In the genomic region with DNA sequence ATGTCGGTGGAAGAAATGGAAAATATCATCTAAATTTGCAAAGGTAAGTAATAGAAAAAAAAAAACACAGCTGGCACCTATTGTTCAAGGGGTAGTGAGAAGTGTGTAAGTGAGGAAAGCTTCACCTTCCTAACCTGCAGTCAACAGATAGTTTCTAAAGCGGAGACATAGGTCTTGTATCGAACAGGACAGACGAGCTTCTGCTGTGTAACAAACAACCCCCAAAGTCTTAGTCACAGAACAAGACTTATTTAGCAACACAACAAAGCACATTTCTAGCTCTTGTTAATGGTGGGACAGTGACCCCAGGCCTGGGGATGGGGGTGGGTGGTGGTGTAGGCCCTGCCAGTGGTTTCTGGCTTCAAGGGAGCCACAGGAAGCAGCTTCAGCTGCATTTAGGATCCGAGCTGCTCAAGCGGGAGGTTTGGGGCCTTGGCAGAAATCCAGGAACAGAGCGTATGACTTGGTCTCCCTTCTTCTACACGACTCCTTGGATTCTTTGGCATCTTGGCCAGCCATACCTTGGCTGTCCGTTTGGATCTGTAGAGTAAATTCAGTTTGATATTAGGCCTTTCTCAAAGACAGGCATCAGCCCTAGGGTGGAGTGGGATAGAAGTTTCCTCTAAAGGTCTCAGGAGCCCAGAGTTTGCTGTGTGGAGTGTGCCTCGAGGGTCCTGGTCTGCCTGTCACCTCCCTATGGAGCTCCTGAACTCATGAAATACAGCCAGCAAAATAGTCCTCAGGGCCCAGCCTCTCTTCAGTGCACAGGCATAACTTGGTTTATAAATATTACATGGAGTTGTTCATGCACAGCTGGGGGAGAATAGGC, we compare ENCODE assay signal across 30 cellular contexts. TPM values are rescaled to one million over a fixed set of nuclear protein-coding genes. Genes with fewer than 3 reads are reported as not detected.
A peak's percentile ranks its signal among the peaks of the same experiment; 100 is the strongest.
DNase-seq lines count a peak whose midpoint lies in the region; ATAC-seq and TF ChIP-seq lines count a peak whose summit lies in the region.
"Had no signal": no experiment of that assay in that cellular context is flagged by ENCODE, and none has a peak within 500 bp of the region (broad histone marks: within the 10 kb centered on the region; RNA-seq: fewer than 3 reads in every experiment).

No MANE protein-coding gene starts in this region.

- no peaks in the 10 kb centered on the region for H3K36me3 ChIP-seq in esophagus muscularis mucosa
- H3K36me3 ChIP-seq: BE2C, SJCRH30 had no signal

- no peak for TF ChIP-seq POLR2A in esophagus muscularis mucosa (IDR thresholded peaks at IDR 0.05; ENCODE audit: low read depth)

- H3K4me3 ChIP-seq in esophagus muscularis mucosa, result no peak overlapping the region
- H3K4me3 ChIP-seq: PC-9, SJCRH30 had no signal

- TF ChIP-seq EP300 in esophagus muscularis mucosa (IDR thresholded peaks at IDR 0.05), result no peak

- no peak for TF ChIP-seq CTCF in esophagus muscularis mucosa (IDR thresholded peaks at IDR 0.05)

- no peak for ATAC-seq in HG03095 (IDR thresholded peaks at IDR 0.05; ENCODE audit: unreplicated experiment)
- ATAC-seq in SK-N-SH treated with all-trans-retinoic acid at 6 μM for 48 hours, result no peak
- ATAC-seq: HCT116, Right ventricle myocardium inferior had no signal

- peak; percentile 24 for DNase-seq in activated effector memory CD4-positive, alpha-beta T cell treated with anti-CD3 and anti-CD28 coated beads, Interleukin-2, amount 50 U/mL, for 16 hours
- no peak for DNase-seq in activated effector memory CD4-positive, alpha-beta T cell treated with Interleukin-2 at 50 U/mL for 16 hours
- DNase-seq in esophagus muscularis mucosa (ENCODE audit: extremely low spot score) (peak; percentile 91), posterior vena cava (ENCODE audit: low spot score) (peak; percentile 45), ureter (ENCODE audit: low spot score) (peak; percentile 20), midbrain (lab: John Stamatoyannopoulos, UW) (no peak)
- DNase-seq: 8988T; ACHN; CD8-positive, alpha-beta memory T cell; DMS79 treated with DMSO at 0.1 percent for 48 hours; GF-D8; GOT3; Karpas-422; MV-4-11; NCI-H1105; NCI-H1436 treated with DMSO at 0.1 percent for 48 hours; NCI-H187 treated with DMSO at 0.1 percent for 48 hours; NCI-H2107; NCI-H446; NCI-H524 treated with DMSO at 0.1 percent for 48 hours; NCI-H774; NK-92 treated with Interleukin-12 subunit alpha and Interleukin-12 subunit beta, amount 100 ng/mL, for 24 hours; PC-9; SJCRH30 had no signal

- intact Hi-C loops in esophagus muscularis mucosa (cut with DNase I), result no loop called here
- intact Hi-C loops in posterior vena cava (cut with DNase I), result no loop called here

- H3K27ac ChIP-seq in esophagus muscularis mucosa (replicated peaks in 1 of 4), result no peak overlapping the region
- H3K27ac ChIP-seq: PC-9, SJCRH30 had no signal

- H3K27me3 ChIP-seq in esophagus muscularis mucosa, result peaks cover 0 to 36% (median 0%) of the 10 kb centered on the region in 4 donors

- 81% methylated on average over 7 of the region's 10 CpGs for WGBS in esophagus muscularis mucosa

- no peaks in the 10 kb centered on the region for H3K4me1 ChIP-seq in esophagus muscularis mucosa
- H3K4me1 ChIP-seq: BE2C, SJCRH30 had no signal

- no peaks in the 10 kb centered on the region for H3K9me3 ChIP-seq in esophagus muscularis mucosa
- H3K9me3 ChIP-seq: BE2C, SJCRH30 had no signal

TF ChIP-seq in SK-N-SH treated with all-trans-retinoic acid at 6 μM for 48 hours, 23 proteins besides CTCF, POLR2A, EP300 and RAD21:
- no peak for TF ChIP-seq PPARA (CRISPR knock-in tag; IDR thresholded peaks at IDR 0.05; ENCODE audit: borderline replicate concordance)
- TF ChIP-seq RARB (CRISPR knock-in tag; IDR thresholded peaks at IDR 0.05), result no peak
- TF ChIP-seq ZNF565 (CRISPR knock-in tag; conservative IDR thresholded peaks at IDR 0.05; ENCODE audit: low read depth), result no peak
- TF ChIP-seq, protein P1, sequence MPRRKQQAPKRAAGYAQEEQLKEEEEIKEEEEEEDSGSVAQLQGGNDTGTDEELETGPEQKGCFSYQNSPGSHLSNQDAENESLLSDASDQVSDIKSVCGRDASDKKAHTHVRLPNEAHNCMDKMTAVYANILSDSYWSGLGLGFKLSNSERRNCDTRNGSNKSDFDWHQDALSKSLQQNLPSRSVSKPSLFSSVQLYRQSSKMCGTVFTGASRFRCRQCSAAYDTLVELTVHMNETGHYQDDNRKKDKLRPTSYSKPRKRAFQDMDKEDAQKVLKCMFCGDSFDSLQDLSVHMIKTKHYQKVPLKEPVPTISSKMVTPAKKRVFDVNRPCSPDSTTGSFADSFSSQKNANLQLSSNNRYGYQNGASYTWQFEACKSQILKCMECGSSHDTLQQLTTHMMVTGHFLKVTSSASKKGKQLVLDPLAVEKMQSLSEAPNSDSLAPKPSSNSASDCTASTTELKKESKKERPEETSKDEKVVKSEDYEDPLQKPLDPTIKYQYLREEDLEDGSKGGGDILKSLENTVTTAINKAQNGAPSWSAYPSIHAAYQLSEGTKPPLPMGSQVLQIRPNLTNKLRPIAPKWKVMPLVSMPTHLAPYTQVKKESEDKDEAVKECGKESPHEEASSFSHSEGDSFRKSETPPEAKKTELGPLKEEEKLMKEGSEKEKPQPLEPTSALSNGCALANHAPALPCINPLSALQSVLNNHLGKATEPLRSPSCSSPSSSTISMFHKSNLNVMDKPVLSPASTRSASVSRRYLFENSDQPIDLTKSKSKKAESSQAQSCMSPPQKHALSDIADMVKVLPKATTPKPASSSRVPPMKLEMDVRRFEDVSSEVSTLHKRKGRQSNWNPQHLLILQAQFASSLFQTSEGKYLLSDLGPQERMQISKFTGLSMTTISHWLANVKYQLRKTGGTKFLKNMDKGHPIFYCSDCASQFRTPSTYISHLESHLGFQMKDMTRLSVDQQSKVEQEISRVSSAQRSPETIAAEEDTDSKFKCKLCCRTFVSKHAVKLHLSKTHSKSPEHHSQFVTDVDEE (CRISPR knock-in tag; IDR thresholded peaks at IDR 0.05), result no peak
- no peak for TF ChIP-seq TOX (CRISPR knock-in tag; IDR thresholded peaks at IDR 0.05; ENCODE audit: borderline replicate concordance)
- TF ChIP-seq, protein P2, sequence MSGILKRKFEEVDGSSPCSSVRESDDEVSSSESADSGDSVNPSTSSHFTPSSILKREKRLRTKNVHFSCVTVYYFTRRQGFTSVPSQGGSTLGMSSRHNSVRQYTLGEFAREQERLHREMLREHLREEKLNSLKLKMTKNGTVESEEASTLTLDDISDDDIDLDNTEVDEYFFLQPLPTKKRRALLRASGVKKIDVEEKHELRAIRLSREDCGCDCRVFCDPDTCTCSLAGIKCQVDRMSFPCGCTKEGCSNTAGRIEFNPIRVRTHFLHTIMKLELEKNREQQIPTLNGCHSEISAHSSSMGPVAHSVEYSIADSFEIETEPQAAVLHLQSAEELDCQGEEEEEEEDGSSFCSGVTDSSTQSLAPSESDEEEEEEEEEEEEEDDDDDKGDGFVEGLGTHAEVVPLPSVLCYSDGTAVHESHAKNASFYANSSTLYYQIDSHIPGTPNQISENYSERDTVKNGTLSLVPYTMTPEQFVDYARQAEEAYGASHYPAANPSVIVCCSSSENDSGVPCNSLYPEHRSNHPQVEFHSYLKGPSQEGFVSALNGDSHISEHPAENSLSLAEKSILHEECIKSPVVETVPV (CRISPR knock-in tag; IDR thresholded peaks at IDR 0.05), result no peak
- TF ChIP-seq, protein P3, sequence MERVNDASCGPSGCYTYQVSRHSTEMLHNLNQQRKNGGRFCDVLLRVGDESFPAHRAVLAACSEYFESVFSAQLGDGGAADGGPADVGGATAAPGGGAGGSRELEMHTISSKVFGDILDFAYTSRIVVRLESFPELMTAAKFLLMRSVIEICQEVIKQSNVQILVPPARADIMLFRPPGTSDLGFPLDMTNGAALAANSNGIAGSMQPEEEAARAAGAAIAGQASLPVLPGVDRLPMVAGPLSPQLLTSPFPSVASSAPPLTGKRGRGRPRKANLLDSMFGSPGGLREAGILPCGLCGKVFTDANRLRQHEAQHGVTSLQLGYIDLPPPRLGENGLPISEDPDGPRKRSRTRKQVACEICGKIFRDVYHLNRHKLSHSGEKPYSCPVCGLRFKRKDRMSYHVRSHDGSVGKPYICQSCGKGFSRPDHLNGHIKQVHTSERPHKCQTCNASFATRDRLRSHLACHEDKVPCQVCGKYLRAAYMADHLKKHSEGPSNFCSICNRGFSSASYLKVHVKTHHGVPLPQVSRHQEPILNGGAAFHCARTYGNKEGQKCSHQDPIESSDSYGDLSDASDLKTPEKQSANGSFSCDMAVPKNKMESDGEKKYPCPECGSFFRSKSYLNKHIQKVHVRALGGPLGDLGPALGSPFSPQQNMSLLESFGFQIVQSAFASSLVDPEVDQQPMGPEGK (CRISPR knock-in tag; IDR thresholded peaks at IDR 0.05; ENCODE audit: borderline replicate concordance), result no peak
- no peak for TF ChIP-seq BACH2 (CRISPR knock-in tag; IDR thresholded peaks at IDR 0.05; ENCODE audit: borderline replicate concordance)
- no peak for TF ChIP-seq CSDC2 (CRISPR knock-in tag; IDR thresholded peaks at IDR 0.05)

RNA-seq across cellular contexts. Expression of a gene that starts 56.9 kb away (rescaled TPM):
- total RNA-seq in esophagus muscularis mucosa (not detected), posterior vena cava (not detected), ureter (23.2 TPM)
- total RNA-seq: CD8-positive, alpha-beta memory T cell; PC-9; Right ventricle myocardium inferior; RPMI7951; SJCRH30 had no signal

Comparison
In these comparisons a context has a peak if more than half of its experiments do, and no peak if none do; other contexts are left out.
1. DNase-seq: peak in activated effector memory CD4-positive, alpha-beta T cell treated with anti-CD3 and anti-CD28 coated beads, Interleukin-2, amount 50 U/mL, for 16 hours (single experiment), esophagus muscularis mucosa (single experiment), posterior vena cava (single experiment) and ureter (single experiment); none in activated effector memory CD4-positive, alpha-beta T cell treated with Interleukin-2 at 50 U/mL for 16 hours (single experiment) and midbrain (single experiment).
2. RNA of a gene that starts 56.9 kb away (total RNA-seq): 23.2 TPM in ureter (single experiment); not detected in esophagus muscularis mucosa and not detected in posterior vena cava; every median in the first group is over 10 times any median in the second.